8 cellular contexts compared by ENCODE assay signal in genomic region chr14:60722163-60722835, GRCh38. TPM values are rescaled to one million over a fixed set of nuclear protein-coding genes. Genes with fewer than 3 reads are reported as not detected.
A peak's percentile ranks its signal among the peaks of the same experiment; 100 is the strongest.
DNase-seq lines count a peak whose midpoint lies in the region; ATAC-seq and TF ChIP-seq lines count a peak whose summit lies in the region.

No MANE protein-coding gene starts in this region.

- H3K36me3 ChIP-seq in heart left ventricle: no peaks in the 10 kb centered on the region
- H3K36me3 ChIP-seq in psoas muscle (ENCODE audit: insufficient read depth in 1 of 2, low read depth in 1 of 2): peaks cover 0 to 32% of the 10 kb centered on the region in 2 donors

- no peaks in the 10 kb centered on the region for H3K9me3 ChIP-seq in heart left ventricle
- no peaks in the 10 kb centered on the region for H3K9me3 ChIP-seq in psoas muscle

- no peak for TF ChIP-seq POLR2A in heart left ventricle (IDR thresholded peaks at IDR 0.05)

- DNase-seq in DMS79 (lab: John Stamatoyannopoulos, UW) (peak; percentile 63), NCI-H69 (lab: John Stamatoyannopoulos, UW) (peak; percentile 82), heart left ventricle (peak in 2 of 5 donors; percentile 21 to 58), psoas muscle (peak; percentile 30 to 69), amniotic stem cell (lab: John Stamatoyannopoulos, UW) (no peak)
- DNase-seq in activated T-helper 9 cell treated with anti-CD3 and anti-CD28 coated beads, Interleukin-2, amount 50 U/mL, for 16 hours (ENCODE audit: low read depth): peak; percentile 1

- H3K4me1 ChIP-seq in heart left ventricle (peaks cover 0 to 36% (median 12%) of the 10 kb centered on the region in 12 donors), psoas muscle (peaks cover 30% of the 10 kb centered on the region)

- peak; percentile 25 for ATAC-seq in HG02759 (IDR thresholded peaks at IDR 0.05; ENCODE audit: unreplicated experiment)
- peak in 1 of 4 donors; percentile 30 for ATAC-seq in heart left ventricle
- ATAC-seq in psoas muscle: peak; percentile 20 to 31 (median 25)
- no peak for ATAC-seq in GM21526 (IDR thresholded peaks at IDR 0.05; ENCODE audit: low FRiP score, unreplicated experiment)

- 1 to 2% (median 1%) methylated on average over 32 to 50 of the region's 50 CpGs for WGBS in heart left ventricle, 4 donors
- 0 to 1% (median 1%) methylated on average over 35 to 50 of the region's 50 CpGs for WGBS in psoas muscle, 3 donors

- TF ChIP-seq CTCF in heart left ventricle (IDR thresholded peaks at IDR 0.05) (no peak), psoas muscle (IDR thresholded peaks at IDR 0.05) (no peak)

- intact Hi-C loops in heart left ventricle (cut with DNase I) (no loop called here), psoas muscle (cut with DNase I) (loop anchor here (5.0 to 10.0 kb wide), 6 partner anchors 65 to 533 kb away; no protein-coding TSS in a partner anchor)

- H3K27ac ChIP-seq in heart left ventricle: no peak overlapping the region
- peak overlapping the region; percentile 97 for H3K27ac ChIP-seq in psoas muscle

- H3K4me3 ChIP-seq in heart left ventricle (peak overlapping the region; percentile 25 to 91 (median 68)), psoas muscle (peak overlapping the region; percentile 96)

- peaks cover 0 to 88% (median 9%) of the 10 kb centered on the region in 9 donors for H3K27me3 ChIP-seq in heart left ventricle
- H3K27me3 ChIP-seq in psoas muscle (ENCODE audit: insufficient read depth in 3 of 3, low read length in 2 of 3): no peaks in the 10 kb centered on the region

RNA-seq across cellular contexts. Expression of gene SIX4, which starts 1.9 kb away (rescaled TPM):
- total RNA-seq in heart left ventricle (1 to 10 TPM in 6 of 9 donors, under 1 TPM in 3; 0.64 to 2.9 (median 1.4) TPM), psoas muscle (10 to 100 TPM; 24.8 to 44.8 (median 33.2) TPM)
- polyA plus RNA-seq in heart left ventricle (under 1 TPM; 0.27 to 0.32 TPM), psoas muscle (10 to 100 TPM in 2 of 3 donors, under 1 TPM in 1; 0.85 to 26.1 (median 13.9) TPM)

RNA-seq across cellular contexts. Expression of gene MNAT1, which starts 12.3 kb away (rescaled TPM):
- total RNA-seq in heart left ventricle (10 to 100 TPM; 21.4 to 32.6 (median 27.0) TPM), psoas muscle (10 to 100 TPM; 54.5 to 74.3 (median 57.2) TPM)
- polyA plus RNA-seq in heart left ventricle (10 to 100 TPM; 18.9 to 24.3 TPM), psoas muscle (10 to 100 TPM; 24.0 to 62.8 (median 62.2) TPM)

Comparison
In these comparisons a context has a peak if more than half of its experiments do, and no peak if none do; other contexts are left out.
1. RNA of gene SIX4, which starts 1.9 kb away (total RNA-seq): 24.8 to 44.8 TPM in psoas muscle; 0.64 to 2.9 TPM in heart left ventricle; every median in the first group is over 4 times any median in the second.
2. intact Hi-C loops: an anchor here in psoas muscle (5.0 to 10.0 kb wide); none called in heart left ventricle.